Comparison of ENCODE assay signal across 4 cellular contexts in genomic region chr1:27759236-27759635, GRCh38.
"Had no signal": no experiment of that assay in that cellular context is flagged by ENCODE, and none has a peak within 500 bp of the region (broad histone marks: within the 10 kb centered on the region; RNA-seq: fewer than 3 reads in every experiment).

No MANE protein-coding gene starts in this region.

- H3K9me3 Mint-ChIP-seq: GM23338, H9 had no signal

- H3K27ac Mint-ChIP-seq: GM23338, H9 had no signal

- H3K4me3 ChIP-seq: GM23338 had no signal

- ATAC-seq: GM23338 had no signal

- H3K4me1 Mint-ChIP-seq: GM23338, H9 had no signal

- DNase-seq: H9, HCEC 1CT, IMR-90 had no signal

- H3K4me3 Mint-ChIP-seq: GM23338, H9 had no signal
